ENCODE assay signal across 1 cellular context in the genomic region with DNA sequence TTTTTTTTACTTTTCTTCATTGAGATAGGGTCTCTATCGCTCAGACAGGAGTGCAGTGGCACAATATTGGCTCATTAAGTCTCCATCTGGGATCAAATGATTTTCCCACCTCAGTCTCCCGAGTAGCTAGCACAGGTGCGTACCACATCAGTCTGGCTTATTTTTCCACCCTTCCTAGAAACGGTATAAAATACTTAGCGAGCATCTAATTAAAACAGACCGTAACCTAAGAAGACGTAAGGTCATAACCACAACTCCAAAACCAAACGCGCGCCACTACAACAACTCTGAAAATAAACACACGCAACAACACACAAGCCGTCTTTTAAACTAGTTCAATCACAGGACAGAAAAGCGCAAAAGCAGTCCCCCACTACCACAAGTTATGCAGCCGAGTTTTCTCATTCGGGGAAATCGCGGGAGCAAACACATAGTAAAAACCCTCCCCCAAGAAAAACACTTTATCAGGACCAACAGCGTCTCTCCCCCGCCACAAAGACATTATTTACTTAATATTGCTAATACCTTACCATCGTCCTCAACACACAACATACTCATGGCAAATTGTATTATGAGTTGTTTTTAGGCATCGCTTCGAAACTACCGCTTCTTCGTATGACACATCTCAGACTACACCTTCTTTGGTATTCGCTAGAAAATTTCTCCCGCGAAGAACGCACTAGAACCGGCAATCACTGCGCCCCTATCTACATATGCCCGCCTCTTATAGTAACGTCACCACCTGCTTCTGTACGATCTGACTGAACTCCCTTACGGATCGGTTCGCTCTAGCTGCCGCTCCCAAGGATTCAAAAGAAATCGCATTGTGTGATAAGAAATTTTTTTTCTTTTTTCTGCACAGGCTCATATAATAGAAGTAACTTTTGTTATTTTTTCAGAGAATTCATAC.
TF ChIP-seq lines count a peak whose summit lies in the region.

No MANE protein-coding gene starts in this region.

TF ChIP-seq in K562, 482 proteins besides CTCF, POLR2A, EP300 and RAD21 (continued from another document and continues in another):
- TF ChIP-seq ZNF695 (CRISPR knock-in tag; IDR thresholded peaks at IDR 0.05) (peak; percentile 98), SAFB2 (IDR thresholded peaks at IDR 0.05; ENCODE audit: borderline replicate concordance, low read depth, low read length, severe bottlenecking) (no peak), RBM34 (IDR thresholded peaks at IDR 0.05; ENCODE audit: borderline replicate concordance, insufficient read depth, low read length) (no peak), RBM17 (IDR thresholded peaks at IDR 0.05; ENCODE audit: borderline replicate concordance, low read depth, low read length) (no peak), ZNF696 (CRISPR knock-in tag; conservative IDR thresholded peaks at IDR 0.05) (peak; percentile 99), HCFC1 (IDR thresholded peaks at IDR 0.05; ENCODE audit: low read depth, low read length) (peak; percentile 75), TBP (optimal IDR thresholded peaks at IDR 0.05; ENCODE audit: low read depth, low read length) (no peak), JUNB (CRISPR knock-in tag; conservative IDR thresholded peaks at IDR 0.05) (peak; percentile 84), ZNF75A (CRISPR knock-in tag; IDR thresholded peaks at IDR 0.05) (peak; percentile 85), FOS (IDR thresholded peaks at IDR 0.05; ENCODE audit: extremely low read depth, insufficient read length) (no peak), MYNN (IDR thresholded peaks at IDR 0.05) (peak; percentile 89), MYNN (CRISPR knock-in tag; IDR thresholded peaks at IDR 0.05) (no peak), SUPT5H (IDR thresholded peaks at IDR 0.05) (peak; percentile 100), SRSF9 (IDR thresholded peaks at IDR 0.05; ENCODE audit: borderline replicate concordance, low read depth, low read length) (no peak), ELF2 (CRISPR knock-in tag; IDR thresholded peaks at IDR 0.05) (peak; percentile 94), ZNF143 (CRISPR knock-in tag; IDR thresholded peaks at IDR 0.05) (peak; percentile 92), POLR2AphosphoS2 (IDR thresholded peaks at IDR 0.05; ENCODE audit: low read length) (peak; percentile 100), HOXB6 (CRISPR knock-in tag; IDR thresholded peaks at IDR 0.05; ENCODE audit: borderline replicate concordance) (peak; percentile 99), ZFX (CRISPR knock-in tag; IDR thresholded peaks at IDR 0.05) (peak; percentile 21; the same call in 1 of the 2 replicates), ZNF239 (CRISPR knock-in tag; IDR thresholded peaks at IDR 0.05) (peak; percentile 80), ZNF121 (CRISPR knock-in tag; conservative IDR thresholded peaks at IDR 0.05) (no peak), SMAD4 (CRISPR knock-in tag; conservative IDR thresholded peaks at IDR 0.05) (peak; percentile 77), ATF6 (CRISPR knock-in tag; IDR thresholded peaks at IDR 0.05) (peak; percentile 92), NR2C1 (IDR thresholded peaks at IDR 0.05) (peak; percentile 58), NR2C1 (tag; IDR thresholded peaks at IDR 0.05) (peak; percentile 54; the same call in 1 of the 2 replicates), SFPQ (IDR thresholded peaks at IDR 0.05; ENCODE audit: low read depth, low read length) (peak; percentile 94), E2F3 (CRISPR knock-in tag; IDR thresholded peaks at IDR 0.05) (peak; percentile 91), RERE (CRISPR knock-in tag; IDR thresholded peaks at IDR 0.05; ENCODE audit: borderline replicate concordance) (peak; percentile 97; the same call in 1 of the 2 replicates), ZNF764 (CRISPR knock-in tag; IDR thresholded peaks at IDR 0.05; ENCODE audit: low read depth) (peak; percentile 93), LCOR (CRISPR knock-in tag; IDR thresholded peaks at IDR 0.05) (peak; percentile 100), HDAC1 (IDR thresholded peaks at IDR 0.05) (peak; percentile 66 to 74; a peak in 3 of 4 replicates), ZNF253 (CRISPR knock-in tag; conservative IDR thresholded peaks at IDR 0.05) (peak; percentile 99), CHD4 (IDR thresholded peaks at IDR 0.05; ENCODE audit: insufficient read depth, insufficient replicate concordance, low read depth, low read length, poor library complexity, severe bottlenecking) (no peak), ZNF444 (CRISPR knock-in tag; IDR thresholded peaks at IDR 0.05) (peak; percentile 99), TCF7 (IDR thresholded peaks at IDR 0.05; ENCODE audit: borderline replicate concordance) (no peak), ZNF507 (tag; conservative IDR thresholded peaks at IDR 0.05) (no peak), TAF15 (IDR thresholded peaks at IDR 0.05; ENCODE audit: low read depth, low read length) (no peak; the same call in 1 of the 2 replicates), PYGO2 (tag; IDR thresholded peaks at IDR 0.05) (peak; percentile 62), RNF2 (IDR thresholded peaks at IDR 0.05) (peak; percentile 100), ZNF830 (CRISPR knock-in tag; IDR thresholded peaks at IDR 0.05) (peak; percentile 99), NCOA4 (IDR thresholded peaks at IDR 0.05; ENCODE audit: partially characterized antibody) (peak; percentile 94)
- TF ChIP-seq, protein P1, sequence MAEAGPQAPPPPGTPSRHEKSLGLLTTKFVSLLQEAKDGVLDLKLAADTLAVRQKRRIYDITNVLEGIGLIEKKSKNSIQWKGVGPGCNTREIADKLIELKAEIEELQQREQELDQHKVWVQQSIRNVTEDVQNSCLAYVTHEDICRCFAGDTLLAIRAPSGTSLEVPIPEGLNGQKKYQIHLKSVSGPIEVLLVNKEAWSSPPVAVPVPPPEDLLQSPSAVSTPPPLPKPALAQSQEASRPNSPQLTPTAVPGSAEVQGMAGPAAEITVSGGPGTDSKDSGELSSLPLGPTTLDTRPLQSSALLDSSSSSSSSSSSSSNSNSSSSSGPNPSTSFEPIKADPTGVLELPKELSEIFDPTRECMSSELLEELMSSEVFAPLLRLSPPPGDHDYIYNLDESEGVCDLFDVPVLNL (CRISPR knock-in tag; IDR thresholded peaks at IDR 0.05; ENCODE audit: low read depth), result peak; percentile 62; the same call in 1 of the 2 replicates
- TF ChIP-seq, protein P2, sequence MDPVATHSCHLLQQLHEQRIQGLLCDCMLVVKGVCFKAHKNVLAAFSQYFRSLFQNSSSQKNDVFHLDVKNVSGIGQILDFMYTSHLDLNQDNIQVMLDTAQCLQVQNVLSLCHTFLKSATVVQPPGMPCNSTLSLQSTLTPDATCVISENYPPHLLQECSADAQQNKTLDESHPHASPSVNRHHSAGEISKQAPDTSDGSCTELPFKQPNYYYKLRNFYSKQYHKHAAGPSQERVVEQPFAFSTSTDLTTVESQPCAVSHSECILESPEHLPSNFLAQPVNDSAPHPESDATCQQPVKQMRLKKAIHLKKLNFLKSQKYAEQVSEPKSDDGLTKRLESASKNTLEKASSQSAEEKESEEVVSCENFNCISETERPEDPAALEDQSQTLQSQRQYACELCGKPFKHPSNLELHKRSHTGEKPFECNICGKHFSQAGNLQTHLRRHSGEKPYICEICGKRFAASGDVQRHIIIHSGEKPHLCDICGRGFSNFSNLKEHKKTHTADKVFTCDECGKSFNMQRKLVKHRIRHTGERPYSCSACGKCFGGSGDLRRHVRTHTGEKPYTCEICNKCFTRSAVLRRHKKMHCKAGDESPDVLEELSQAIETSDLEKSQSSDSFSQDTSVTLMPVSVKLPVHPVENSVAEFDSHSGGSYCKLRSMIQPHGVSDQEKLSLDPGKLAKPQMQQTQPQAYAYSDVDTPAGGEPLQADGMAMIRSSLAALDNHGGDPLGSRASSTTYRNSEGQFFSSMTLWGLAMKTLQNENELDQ (CRISPR knock-in tag; IDR thresholded peaks at IDR 0.05; ENCODE audit: borderline replicate concordance), result peak; percentile 52; the same call in 1 of the 2 replicates
- TF ChIP-seq, protein P3, sequence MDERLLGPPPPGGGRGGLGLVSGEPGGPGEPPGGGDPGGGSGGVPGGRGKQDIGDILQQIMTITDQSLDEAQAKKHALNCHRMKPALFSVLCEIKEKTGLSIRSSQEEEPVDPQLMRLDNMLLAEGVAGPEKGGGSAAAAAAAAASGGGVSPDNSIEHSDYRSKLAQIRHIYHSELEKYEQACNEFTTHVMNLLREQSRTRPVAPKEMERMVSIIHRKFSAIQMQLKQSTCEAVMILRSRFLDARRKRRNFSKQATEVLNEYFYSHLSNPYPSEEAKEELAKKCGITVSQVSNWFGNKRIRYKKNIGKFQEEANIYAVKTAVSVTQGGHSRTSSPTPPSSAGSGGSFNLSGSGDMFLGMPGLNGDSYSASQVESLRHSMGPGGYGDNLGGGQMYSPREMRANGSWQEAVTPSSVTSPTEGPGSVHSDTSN (CRISPR knock-in tag; IDR thresholded peaks at IDR 0.05; ENCODE audit: low read depth), result no peak
- TF ChIP-seq, protein P3 (tag; conservative IDR thresholded peaks at IDR 0.05; ENCODE audit: low read depth), result no peak
